In the genomic region with DNA sequence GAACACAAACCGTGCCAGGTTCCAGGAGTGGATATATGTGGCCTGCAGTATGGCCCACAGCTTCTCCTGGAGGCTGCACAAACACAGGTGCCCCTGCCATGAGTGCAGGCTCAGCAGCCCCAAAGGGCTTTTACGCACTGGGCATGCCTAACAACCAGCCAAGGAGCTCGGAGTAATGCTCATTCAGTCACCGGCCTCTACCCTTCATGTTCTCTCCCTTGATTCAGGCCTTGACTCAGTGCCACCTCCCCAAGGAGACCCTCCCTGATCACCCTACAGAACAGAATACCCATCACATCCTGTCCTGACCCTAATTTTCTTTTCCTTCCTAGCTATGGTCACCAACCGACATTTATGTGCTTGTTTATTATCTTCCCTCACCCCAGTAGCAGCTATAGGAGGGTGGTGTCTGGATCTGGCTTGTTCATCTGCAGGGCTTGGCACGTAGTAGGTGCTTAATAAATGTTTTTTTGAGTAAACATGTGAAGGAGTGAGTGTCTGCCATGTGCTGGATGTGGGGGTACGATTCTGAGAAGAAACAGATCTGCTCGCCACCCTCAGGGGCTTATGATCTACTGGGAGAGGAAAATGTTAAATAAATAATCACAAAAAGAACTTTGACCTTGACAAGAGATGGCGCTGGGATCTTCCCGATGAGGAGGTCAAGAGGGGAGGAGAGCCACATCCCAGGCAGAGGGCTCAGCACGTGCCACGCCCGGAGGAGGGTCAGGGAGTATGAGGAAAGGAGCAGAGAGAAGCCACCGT, we compare ENCODE assay signal across 14 cellular contexts.
"Had no signal": no experiment of that assay in that cellular context is flagged by ENCODE, and none has a peak within 500 bp of the region (broad histone marks: within the 10 kb centered on the region; RNA-seq: fewer than 3 reads in every experiment).

No MANE protein-coding gene starts in this region.

- H3K36me3 Mint-ChIP-seq: type B pancreatic cell had no signal

- H3K4me3 ChIP-seq: body of pancreas, gastrocnemius medialis, left ventricle myocardium inferior, psoas muscle had no signal

- H3K9me3 ChIP-seq: body of pancreas, gastrocnemius medialis, left ventricle myocardium inferior, psoas muscle had no signal

- H3K27me3 ChIP-seq: body of pancreas, gastrocnemius medialis had no signal

- H3K4me1 ChIP-seq: body of pancreas, gastrocnemius medialis, left ventricle myocardium inferior, psoas muscle had no signal

- H3K27me3 Mint-ChIP-seq: type B pancreatic cell had no signal

- H3K9me3 Mint-ChIP-seq: nephron progenitor cell, type B pancreatic cell had no signal

- H3K27ac Mint-ChIP-seq: type B pancreatic cell had no signal

- DNase-seq: activated CD4-positive, CD25-positive, alpha-beta regulatory T cell treated with anti-CD3 and anti-CD28 coated beads, Interleukin-2, amount 50 U/mL, for 72 hours; activated gamma-delta T cell treated with Interleukin-2 at 50 U/mL for 16 hours; amniotic stem cell; body of pancreas; effector memory CD4-positive, alpha-beta T cell; gastrocnemius medialis; islet precursor cell; left ventricle myocardium inferior; nephron progenitor cell; psoas muscle; stimulated activated CD4-positive, alpha-beta T cell treated with anti-CD3 and anti-CD28 coated beads, Interleukin-2, amount 100 ng/mL, for 24 hours; stimulated activated naive CD4-positive, alpha-beta T cell treated with Interleukin-2 at 50 U/mL for 16 hours had no signal

- H3K27ac ChIP-seq: body of pancreas, gastrocnemius medialis, left ventricle myocardium inferior, psoas muscle had no signal

- ATAC-seq: body of pancreas, gastrocnemius medialis, sciatic nerve had no signal

- H3K4me1 Mint-ChIP-seq: nephron progenitor cell had no signal

- H3K4me3 Mint-ChIP-seq: nephron progenitor cell, type B pancreatic cell had no signal
